1 cellular context compared by ENCODE assay signal in genomic region chr11:7532395-7532794, GRCh38.
TF ChIP-seq lines count a peak whose summit lies in the region.

No MANE protein-coding gene starts in this region.

TF ChIP-seq in GM12891, 5 proteins besides CTCF, POLR2A, EP300 and RAD21:
- no peak for TF ChIP-seq SPI1 (IDR thresholded peaks at IDR 0.05; ENCODE audit: low read depth, low read length)
